In genomic region chr17:47066841-47067682, GRCh38 we compare ENCODE assay signal across 7 cellular contexts.
DNase-seq lines count a peak whose midpoint lies in the region; ATAC-seq, FAIRE-seq and TF ChIP-seq lines count a peak whose summit lies in the region.

No MANE protein-coding gene starts in this region.

- H3K4me3 ChIP-seq in keratinocyte (ENCODE audit: control insufficient read depth in 2 of 3, extremely low read depth in 1 of 3, insufficient read depth in 2 of 3, low read depth in 1 of 3, low read length in 3 of 3), result peak overlapping the region; percentile 61 to 91 (median 74)

- ATAC-seq in HG03175 (IDR thresholded peaks at IDR 0.05; ENCODE audit: unreplicated experiment), result peak; percentile 90
- peak; percentile 99 to 100 for ATAC-seq in activated CD4-positive, CD25-positive, alpha-beta regulatory T cell treated with anti-CD3 and anti-CD28 coated beads, Interleukin-2, amount 50 U/mL, for 24 hours

- no peaks in the 10 kb centered on the region for H4K20me1 ChIP-seq in keratinocyte (ENCODE audit: control insufficient read depth, extremely low read depth, insufficient read depth, low read length)

- peak overlapping the region; percentile 99 for H3K4me2 ChIP-seq in keratinocyte (ENCODE audit: control insufficient read depth, extremely low read depth, insufficient read depth, low read depth, low read length)

- peaks cover 24% of the 10 kb centered on the region for H3K4me1 ChIP-seq in keratinocyte (ENCODE audit: control insufficient read depth, extremely low read depth, insufficient read depth, low read length)

- peak overlapping the region; percentile 98 for H3K9ac ChIP-seq in keratinocyte (ENCODE audit: control insufficient read depth, extremely low read depth, insufficient read depth, low read length)

- no peaks in the 10 kb centered on the region for H3K9me1 ChIP-seq in keratinocyte (ENCODE audit: control insufficient read depth, extremely low read depth, insufficient read depth, low read length)

- H3K27me3 ChIP-seq in keratinocyte (ENCODE audit: control insufficient read depth, extremely low read depth, insufficient read depth, low read length), result no peaks in the 10 kb centered on the region

- H3K9me3 ChIP-seq in keratinocyte (ENCODE audit: control insufficient read depth, low read depth, low read length), result no peaks in the 10 kb centered on the region

- H3K27ac ChIP-seq in keratinocyte (ENCODE audit: control insufficient read depth, insufficient read depth, low read length), result peak overlapping the region; percentile 93

- DNase-seq in GM18507 (ENCODE audit: extremely low spot score, insufficient read length, low read depth), result peak; percentile 87
- DNase-seq in NCI-H446 treated with DMSO at 0.1 percent for 48 hours (lab: John Stamatoyannopoulos, UW), result peak; percentile 76
- DNase-seq in cerebellar cortex (ENCODE audit: low spot score), result peak; percentile 93
- DNase-seq in keratinocyte (ENCODE audit: low read depth, low spot score), result peak; percentile 55
- DNase-seq in stimulated activated CD4-positive, alpha-beta T cell treated with anti-CD3 and anti-CD28 coated beads, Interleukin-12 subunit alpha, Interleukin-12 subunit beta, amount 100 ng/mL, for 48 hours (ENCODE audit: low read depth in 2 of 3, low spot score in 1 of 3), result peak; percentile 59 to 72 (median 62)

- H3K36me3 ChIP-seq in keratinocyte (ENCODE audit: control insufficient read depth in 2 of 2, extremely low read depth in 1 of 2, insufficient read depth in 2 of 2, low read length in 2 of 2), result peaks cover 0 to 3% of the 10 kb centered on the region in 2 experiments

- dilution Hi-C loops in keratinocyte (cut with MboI; ENCODE audit: extremely low pct_ligation_motif_present, low sequenced_read_pairs), result no loop called here

- FAIRE-seq in GM18507 (lab: Jason Lieb, UNC) (peak; percentile 80), keratinocyte (lab: Jason Lieb, UNC) (no peak)

- TF ChIP-seq CTCF in keratinocyte (optimal IDR thresholded peaks at IDR 0.05 in 1 of 3, IDR thresholded peaks at IDR 0.05 in 1 of 3, conservative IDR thresholded peaks at IDR 0.05 in 1 of 3; ENCODE audit: extremely low read depth in 1 of 3, insufficient read depth in 2 of 3, low read length in 3 of 3), result peak in 2 of 3 experiments; percentile 20 to 21

- H2AFZ ChIP-seq in keratinocyte (ENCODE audit: control insufficient read depth, low read length), result peak overlapping the region; percentile 89

- H3K79me2 ChIP-seq in keratinocyte (ENCODE audit: control insufficient read depth, insufficient read depth, low read length), result peaks cover 3% of the 10 kb centered on the region

Comparison
In these comparisons a context has a peak if more than half of its experiments do, and no peak if none do; other contexts are left out.
1. Peak in every context shown above with its lines: DNase-seq, ATAC-seq, H3K4me3 ChIP-seq and H3K27ac ChIP-seq.